10 cellular contexts compared by ENCODE assay signal in the genomic region with DNA sequence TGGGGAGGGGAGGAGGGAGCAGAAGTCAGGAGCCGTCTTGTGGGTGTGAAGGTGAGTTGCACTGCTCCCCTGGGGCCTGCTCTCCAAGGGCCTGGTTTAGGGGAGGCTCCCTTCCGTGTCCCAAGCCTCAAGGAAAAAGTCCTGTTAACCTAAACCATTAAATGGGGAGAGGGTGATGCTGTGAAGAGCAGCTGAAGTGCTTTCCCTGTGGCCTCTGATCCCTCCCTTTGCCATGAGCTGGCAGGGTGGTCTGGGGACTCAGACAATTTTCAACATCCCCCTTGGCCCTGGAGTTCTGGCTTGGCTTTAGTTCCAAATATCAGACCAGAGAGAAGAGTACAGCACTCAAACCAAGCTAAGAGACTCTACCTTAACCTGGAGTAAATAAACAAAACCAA. TPM values are rescaled to one million over a fixed set of nuclear protein-coding genes. Genes with fewer than 3 reads are reported as not detected.
A peak's percentile ranks its signal among the peaks of the same experiment; 100 is the strongest.
DNase-seq lines count a peak whose midpoint lies in the region; ATAC-seq, FAIRE-seq and TF ChIP-seq lines count a peak whose summit lies in the region.
"Had no signal": no experiment of that assay in that cellular context is flagged by ENCODE, and none has a peak within 500 bp of the region (broad histone marks: within the 10 kb centered on the region; RNA-seq: fewer than 3 reads in every experiment).

No MANE protein-coding gene starts in this region.

- peak overlapping the region; percentile 39 to 73 (median 65) for H3K4me3 Mint-ChIP-seq in CD8-positive, alpha-beta memory T cell
- H3K4me3 Mint-ChIP-seq in IgD-negative memory B cell, result peak overlapping the region; percentile 69 to 85 (median 70)

- no peaks in the 10 kb centered on the region for H4K20me1 ChIP-seq in osteoblast (ENCODE audit: insufficient read depth, low read length)

- FAIRE-seq in H54 (lab: Jason Lieb, UNC), result no peak
- FAIRE-seq: frontal cortex had no signal

- H3K4me1 ChIP-seq in CD8-positive, alpha-beta memory T cell (ENCODE audit: insufficient read depth, low read length), result peaks cover 11% of the 10 kb centered on the region
- H3K4me1 ChIP-seq in osteoblast (ENCODE audit: insufficient read depth, low read length), result no peaks in the 10 kb centered on the region
- H3K4me1 ChIP-seq in effector memory CD4-positive, alpha-beta T cell (ENCODE audit: control insufficient read depth, insufficient read depth, low read length, poor library complexity, severe bottlenecking), result peaks cover 4% of the 10 kb centered on the region

- peaks cover 12 to 25% (median 14%) of the 10 kb centered on the region in 3 donors for H3K4me1 Mint-ChIP-seq in CD8-positive, alpha-beta memory T cell
- H3K4me1 Mint-ChIP-seq in IgD-negative memory B cell, result peaks cover 16 to 31% (median 21%) of the 10 kb centered on the region in 3 donors

- CTCF ChIA-PET in CD8-positive, alpha-beta memory T cell (lab: Charles Lee), result interaction anchor here (1.1 kb wide), 1 partner anchor 27 kb away, joined by 3 read pairs; no protein-coding TSS in a partner anchor

- H3K27ac ChIP-seq in CD8-positive, alpha-beta memory T cell (ENCODE audit: low read depth, low read length), result no peak overlapping the region
- H3K27ac ChIP-seq in osteoblast (ENCODE audit: low read depth, low read length), result no peak overlapping the region
- H3K27ac ChIP-seq in effector memory CD4-positive, alpha-beta T cell (ENCODE audit: insufficient read depth, low read length, poor library complexity, severe bottlenecking), result no peak overlapping the region

- peak overlapping the region; percentile 18 for H3K4me3 ChIP-seq in CD8-positive, alpha-beta memory T cell (ENCODE audit: low read length)
- H3K4me3 ChIP-seq in osteoblast (ENCODE audit: insufficient read depth, low read length), result no peak overlapping the region
- no peak overlapping the region for H3K4me3 ChIP-seq in effector memory CD4-positive, alpha-beta T cell (ENCODE audit: insufficient read depth, low read depth, low read length, poor library complexity, severe bottlenecking)

- no peaks in the 10 kb centered on the region for H3K79me2 ChIP-seq in osteoblast (ENCODE audit: insufficient read depth, low read length)

- H2AFZ ChIP-seq in osteoblast (ENCODE audit: low read length), result no peak overlapping the region

- H3K27ac Mint-ChIP-seq in CD8-positive, alpha-beta memory T cell, result peak overlapping the region in 1 of 8 donors; percentile 71
- H3K27ac Mint-ChIP-seq in IgD-negative memory B cell, result peak overlapping the region in 2 of 3 donors; percentile 44 to 82

- no peak for DNase-seq in CD8-positive, alpha-beta memory T cell
- peak; percentile 73 for DNase-seq in osteoblast (ENCODE audit: insufficient read length, low spot score, missing footprints)
- no peak for DNase-seq in effector memory CD4-positive, alpha-beta T cell
- DNase-seq in H54 (ENCODE audit: insufficient read length, low spot score), result no peak
- DNase-seq in GOT3 (lab: John Stamatoyannopoulos, UW), result no peak
- DNase-seq: NCI-H1436 treated with DMSO at 0.1 percent for 48 hours had no signal

- peak; percentile 5 for ATAC-seq in esophagus mucosa

- TF ChIP-seq POLR2A in H54 (IDR thresholded peaks at IDR 0.05; ENCODE audit: low read depth, low read length), result no peak

- no peak for TF ChIP-seq CTCF in osteoblast (IDR thresholded peaks at IDR 0.05; ENCODE audit: extremely low read depth, low read depth, low read length)

- POLR2A ChIA-PET in CD8-positive, alpha-beta memory T cell (lab: Charles Lee), result no interaction called here

- peaks cover 15% of the 10 kb centered on the region for H3K27me3 ChIP-seq in CD8-positive, alpha-beta memory T cell (ENCODE audit: insufficient read depth, low read length, poor library complexity, severe bottlenecking)
- H3K27me3 ChIP-seq in osteoblast (ENCODE audit: insufficient read depth, low read length), result peaks cover 64% of the 10 kb centered on the region
- H3K27me3 ChIP-seq in effector memory CD4-positive, alpha-beta T cell (replicated peaks; ENCODE audit: control insufficient read depth, insufficient read depth, low read length, poor library complexity, severe bottlenecking), result peaks cover 4% of the 10 kb centered on the region

- no peak overlapping the region for H3K4me2 ChIP-seq in osteoblast (ENCODE audit: insufficient read depth, low read length)

- peaks cover 0 to 2% (median 0%) of the 10 kb centered on the region in 5 donors for H3K9me3 Mint-ChIP-seq in CD8-positive, alpha-beta memory T cell
- H3K9me3 Mint-ChIP-seq in IgD-negative memory B cell, result no peaks in the 10 kb centered on the region

- no peaks in the 10 kb centered on the region for H3K9me3 ChIP-seq in CD8-positive, alpha-beta memory T cell (ENCODE audit: low read length)
- H3K9me3 ChIP-seq in osteoblast (ENCODE audit: low read depth, low read length), result no peaks in the 10 kb centered on the region
- no peaks in the 10 kb centered on the region for H3K9me3 ChIP-seq in effector memory CD4-positive, alpha-beta T cell (ENCODE audit: control insufficient read depth, low read length)
- H3K9me3 ChIP-seq: Peyer's patch had no signal

- H3K36me3 ChIP-seq in CD8-positive, alpha-beta memory T cell (ENCODE audit: insufficient read depth, low read length), result no peaks in the 10 kb centered on the region
- no peaks in the 10 kb centered on the region for H3K36me3 ChIP-seq in osteoblast (ENCODE audit: insufficient read depth, low read length)
- H3K36me3 ChIP-seq in effector memory CD4-positive, alpha-beta T cell (ENCODE audit: control insufficient read depth, insufficient read depth, low read length), result no peaks in the 10 kb centered on the region
- H3K36me3 ChIP-seq: Peyer's patch had no signal

- H3K27me3 Mint-ChIP-seq in CD8-positive, alpha-beta memory T cell, result peaks cover 46 to 61% of the 10 kb centered on the region in 2 donors
- peaks cover 32% of the 10 kb centered on the region for H3K27me3 Mint-ChIP-seq in IgD-negative memory B cell

- H3K36me3 Mint-ChIP-seq in CD8-positive, alpha-beta memory T cell, result no peaks in the 10 kb centered on the region
- no peaks in the 10 kb centered on the region for H3K36me3 Mint-ChIP-seq in IgD-negative memory B cell

RNA-seq across cellular contexts. Expression of a gene that starts 0.7 kb away (rescaled TPM):
- 1 to 10 TPM; 4.7 to 6.2 TPM for total RNA-seq in CD8-positive, alpha-beta memory T cell
- 10.9 TPM for polyA plus RNA-seq in CD8-positive, alpha-beta memory T cell
- 10.1 TPM for polyA plus RNA-seq in IgD-negative memory B cell
- 0.44 TPM for total RNA-seq in esophagus mucosa
- total RNA-seq in osteoblast, result 0.59 and 2.2 TPM in 2 replicates
- total RNA-seq: Peyer's patch had no signal
